11 cellular contexts compared by ENCODE assay signal in the genomic region with DNA sequence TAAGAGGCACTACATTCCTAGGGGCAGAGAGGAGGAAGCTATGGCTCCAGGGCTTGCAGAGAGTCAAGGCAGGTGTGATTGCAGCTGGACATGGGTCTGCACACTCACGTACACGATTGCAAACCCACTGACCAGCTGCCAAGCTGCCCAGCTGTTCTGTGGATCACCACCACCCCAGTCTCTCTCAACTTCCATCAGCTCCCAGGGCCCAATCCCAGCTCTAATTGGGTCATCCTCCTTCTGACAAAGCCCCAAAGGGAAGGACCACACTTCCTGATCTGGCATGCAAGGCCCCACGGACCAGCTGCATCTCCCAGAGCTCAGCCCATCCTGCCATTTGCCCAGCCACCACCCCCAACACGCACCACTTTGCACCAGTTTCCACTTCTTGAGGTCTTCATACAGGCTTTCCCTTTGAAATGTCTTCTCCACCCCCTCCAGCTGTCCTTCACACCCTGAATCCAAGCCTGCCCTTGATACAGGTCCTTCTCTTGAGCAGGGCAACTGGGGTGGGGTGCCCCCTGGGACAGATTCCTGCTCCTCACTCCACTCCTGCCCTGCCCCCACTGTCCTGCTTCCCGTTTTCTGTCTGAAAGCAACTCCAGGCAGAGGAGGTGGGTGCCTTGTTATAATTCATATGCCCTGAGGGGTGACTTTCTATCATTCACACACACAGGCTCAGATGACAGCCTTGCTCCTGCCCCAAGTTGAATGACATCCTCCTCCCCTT.
DNase-seq lines count a peak whose midpoint lies in the region; FAIRE-seq and TF ChIP-seq lines count a peak whose summit lies in the region.
"Had no signal": no experiment of that assay in that cellular context is flagged by ENCODE, and none has a peak within 500 bp of the region (broad histone marks: within the 10 kb centered on the region; RNA-seq: fewer than 3 reads in every experiment).

No MANE protein-coding gene starts in this region.

- peak overlapping the region; percentile 78 for H3K27ac Mint-ChIP-seq in dendritic cell treated with granulocyte-macrophage colony-stimulating factor and Interleukin-4, amounts not matched to agents 40 ng/mL and 50 ng/mL, for 4 days

- no peaks in the 10 kb centered on the region for H3K9me3 Mint-ChIP-seq in dendritic cell treated with granulocyte-macrophage colony-stimulating factor and Interleukin-4, amounts not matched to agents 40 ng/mL and 50 ng/mL, for 4 days

- H3K4me1 Mint-ChIP-seq in dendritic cell treated with granulocyte-macrophage colony-stimulating factor and Interleukin-4, amounts not matched to agents 40 ng/mL and 50 ng/mL, for 4 days (ENCODE audit: low read depth), result peaks cover 74% of the 10 kb centered on the region

- TF ChIP-seq POLR2A in GM12892 (IDR thresholded peaks at IDR 0.05; ENCODE audit: low read depth, low read length), result no peak

- H3K4me2 ChIP-seq in OCI-LY3 (ENCODE audit: low read length), result peak overlapping the region; percentile 83

- intact Hi-C loops in dendritic cell treated with granulocyte-macrophage colony-stimulating factor and Interleukin-4, amounts not matched to agents 40 ng/mL and 50 ng/mL, for 4 days (cut with micrococcal nuclease), result loop anchor here (5.0 kb wide), 1 partner anchor 103 kb away; no protein-coding TSS in a partner anchor

- peaks cover 7% of the 10 kb centered on the region for H4K20me1 ChIP-seq in OCI-LY3 (ENCODE audit: insufficient read depth, low read length)

- H3K36me3 ChIP-seq in OCI-LY3 (replicated peaks; ENCODE audit: low read depth, low read length), result peaks cover 28% of the 10 kb centered on the region
- H3K36me3 ChIP-seq: colonic mucosa had no signal

- DNase-seq in GM12892 (ENCODE audit: insufficient read length), result no peak
- DNase-seq in RCC 7860 (ENCODE audit: low spot score), result no peak
- no peak for DNase-seq in HuH-7 (ENCODE audit: low spot score)
- no peak for DNase-seq in D721Med (ENCODE audit: insufficient read length, low spot score)
- DNase-seq: NCI-H510A treated with DMSO at 0.1 percent for 48 hours, SK-N-SH had no signal

- H3K27me3 ChIP-seq in OCI-LY3 (ENCODE audit: low read depth, low read length), result no peaks in the 10 kb centered on the region
- H3K27me3 ChIP-seq: colonic mucosa had no signal

- H3K4me1 ChIP-seq in OCI-LY3 (ENCODE audit: low read length), result peaks cover 76% of the 10 kb centered on the region

- FAIRE-seq in GM12892 (lab: Jason Lieb, UNC), result peak; percentile 53
- FAIRE-seq in RCC 7860 (lab: Jason Lieb, UNC), result no peak
- no peak for FAIRE-seq in D721Med (lab: Jason Lieb, UNC)

- no peaks in the 10 kb centered on the region for H3K9me3 ChIP-seq in OCI-LY3 (ENCODE audit: insufficient read depth, low read length)
- H3K9me3 ChIP-seq: colonic mucosa, SK-N-SH had no signal

- H3K4me3 ChIP-seq in OCI-LY3 (ENCODE audit: low read length) (no peak overlapping the region), skin epidermis (no peak overlapping the region)
- H3K4me3 ChIP-seq: colonic mucosa, lung had no signal

- H3K27ac ChIP-seq in OCI-LY3 (ENCODE audit: low read length) (peak overlapping the region; percentile 94), skin epidermis (peak overlapping the region in 11 of 21 experiments; percentile 23 to 97 (median 93))

- peak overlapping the region; percentile 77; the same call in 1 of the 2 replicates for H3K9ac ChIP-seq in OCI-LY3 (ENCODE audit: low read length)
- H3K9ac ChIP-seq: SK-N-SH had no signal

- peaks cover 15% of the 10 kb centered on the region for H3K36me3 Mint-ChIP-seq in dendritic cell treated with granulocyte-macrophage colony-stimulating factor and Interleukin-4, amounts not matched to agents 40 ng/mL and 50 ng/mL, for 4 days (ENCODE audit: low read depth)

- peaks cover 57% of the 10 kb centered on the region for H3K79me2 ChIP-seq in OCI-LY3 (ENCODE audit: low read length)

- H3K27me3 Mint-ChIP-seq in dendritic cell treated with granulocyte-macrophage colony-stimulating factor and Interleukin-4, amounts not matched to agents 40 ng/mL and 50 ng/mL, for 4 days, result peaks cover 5% of the 10 kb centered on the region

- no peak overlapping the region for H3K4me3 Mint-ChIP-seq in dendritic cell treated with granulocyte-macrophage colony-stimulating factor and Interleukin-4, amounts not matched to agents 40 ng/mL and 50 ng/mL, for 4 days

- H2AFZ ChIP-seq in OCI-LY3 (ENCODE audit: low read depth, low read length), result no peak overlapping the region

- no peak for TF ChIP-seq CTCF in OCI-LY3 (IDR thresholded peaks at IDR 0.05; ENCODE audit: low read depth, low read length)
- TF ChIP-seq CTCF in D721Med (IDR thresholded peaks at IDR 0.05; ENCODE audit: insufficient read depth, missing control alignments), result no peak
